ENCODE assay signal across 23 cellular contexts in the genomic region with DNA sequence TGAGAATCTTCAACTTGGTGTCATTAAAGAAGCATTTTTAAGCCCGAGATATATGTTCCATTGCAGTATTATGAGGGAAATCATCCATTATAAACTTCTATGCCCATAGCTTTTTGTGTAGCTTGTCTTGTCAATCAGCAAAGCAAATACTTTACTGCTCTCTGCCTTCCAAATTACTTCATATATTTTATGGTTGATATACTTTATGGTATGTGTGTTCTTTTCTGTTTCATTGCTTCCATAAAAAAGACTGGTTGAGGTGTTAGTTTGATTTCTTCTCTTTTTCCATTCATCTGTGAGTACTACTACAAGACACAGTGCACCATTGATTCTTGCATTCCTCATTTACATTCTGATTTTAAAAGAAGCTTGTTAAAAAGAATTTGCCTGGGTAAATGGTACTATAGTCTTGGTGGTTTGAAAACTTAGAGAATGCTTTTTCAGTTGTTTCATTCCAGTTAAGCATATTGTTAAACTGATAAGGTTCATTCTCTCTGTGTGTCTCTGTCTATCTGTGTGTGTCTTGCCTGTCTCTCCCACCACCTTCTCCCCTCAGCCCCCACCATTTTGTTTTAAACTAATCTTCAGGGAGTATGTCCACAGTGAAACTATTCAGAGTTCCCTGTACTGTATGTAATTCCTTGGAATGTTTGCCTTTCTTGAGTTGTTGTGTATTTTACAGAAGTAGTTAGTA. TPM values are rescaled to one million over a fixed set of nuclear protein-coding genes. Genes with fewer than 3 reads are reported as not detected.
DNase-seq lines count a peak whose midpoint lies in the region; ATAC-seq and TF ChIP-seq lines count a peak whose summit lies in the region.
"Had no signal": no experiment of that assay in that cellular context is flagged by ENCODE, and none has a peak within 500 bp of the region (broad histone marks: within the 10 kb centered on the region; RNA-seq: fewer than 3 reads in every experiment).

No MANE protein-coding gene starts in this region.

- no peaks in the 10 kb centered on the region for H3K27me3 ChIP-seq in stomach
- H3K27me3 ChIP-seq: right atrium auricular region, SJSA1, upper lobe of left lung had no signal

- H3K4me3 Mint-ChIP-seq in activated naive CD4-positive, alpha-beta T cell treated with anti-CD3 and anti-CD28 coated beads, Interleukin-2, amount 50 U/mL, for 24 hours = no peak overlapping the region
- H3K4me3 Mint-ChIP-seq in activated naive CD4-positive, alpha-beta T cell treated with anti-CD3 and anti-CD28 coated beads, Interleukin-2, amount 10 ng/mL, durations not matched to agents 7 days and 5 days = no peak overlapping the region
- H3K4me3 Mint-ChIP-seq in activated B cell treated with CpG ODN at 0.5 μM for 24 hours (no peak overlapping the region), immature natural killer cell (peak overlapping the region in 1 of 5 donors; percentile 0)
- no peak overlapping the region for H3K4me3 Mint-ChIP-seq in stimulated activated naive B cell treated with anti-CD40 and anti-IgM and Interleukin-4, amounts not matched to agents 10 μg/mL and 1 μg/mL and 100 μg/mL, for 72 hours

- H3K27ac Mint-ChIP-seq in activated naive CD4-positive, alpha-beta T cell treated with anti-CD3 and anti-CD28 coated beads, Interleukin-2, amount 50 U/mL, for 24 hours = peak overlapping the region; percentile 52
- no peak overlapping the region for H3K27ac Mint-ChIP-seq in activated naive CD4-positive, alpha-beta T cell treated with anti-CD3 and anti-CD28 coated beads, Interleukin-2, amount 10 ng/mL, durations not matched to agents 7 days and 5 days
- H3K27ac Mint-ChIP-seq in activated B cell treated with CpG ODN at 0.5 μM for 24 hours (peak overlapping the region; percentile 5), immature natural killer cell (peak overlapping the region in 5 of 6 donors; percentile 3 to 35 (median 31))
- H3K27ac Mint-ChIP-seq in stimulated activated naive B cell treated with anti-CD40 and anti-IgM and Interleukin-4, amounts not matched to agents 10 μg/mL and 1 μg/mL and 100 μg/mL, for 72 hours = peak overlapping the region; percentile 70

- TF ChIP-seq POLR2A in stomach (IDR thresholded peaks at IDR 0.05) = no peak

- ATAC-seq in activated B cell treated with CpG ODN at 0.5 μM for 24 hours (ENCODE audit: low read depth) (no peak), HG03045 (IDR thresholded peaks at IDR 0.05; ENCODE audit: unreplicated experiment) (no peak), GM18517 (IDR thresholded peaks at IDR 0.05; ENCODE audit: unreplicated experiment) (no peak)
- no peak for ATAC-seq in stimulated activated naive B cell treated with anti-CD40 and anti-IgM and Interleukin-4, amounts not matched to agents 10 μg/mL and 1 μg/mL and 100 μg/mL, for 72 hours (replicated peaks)
- ATAC-seq: A549; activated CD4-positive, CD25-positive, alpha-beta regulatory T cell treated with anti-CD3 and anti-CD28 coated beads, Interleukin-2, amount 50 U/mL, for 24 hours had no signal

- TF ChIP-seq CTCF in activated B cell treated with CpG ODN at 0.5 μM for 24 hours (IDR thresholded peaks at IDR 0.05) (no peak), stomach (IDR thresholded peaks at IDR 0.05) (no peak)

- no peaks in the 10 kb centered on the region for H3K36me3 ChIP-seq in stomach
- H3K36me3 ChIP-seq: right atrium auricular region, SJSA1, upper lobe of left lung had no signal

- no peak for DNase-seq in activated naive CD4-positive, alpha-beta T cell treated with anti-CD3 and anti-CD28 coated beads, Interleukin-2, amount 10 ng/mL, durations not matched to agents 7 days and 5 days
- DNase-seq in activated B cell treated with CpG ODN at 0.5 μM for 24 hours = no peak
- DNase-seq in immature natural killer cell = no peak
- no peak for DNase-seq in stimulated activated naive B cell treated with anti-CD40 and anti-IgM and Interleukin-4, amounts not matched to agents 10 μg/mL and 1 μg/mL and 100 μg/mL, for 72 hours
- no peak for DNase-seq in stomach
- DNase-seq: activated gamma-delta T cell; anterior cingulate cortex; C1 segment of cervical spinal cord; GOT3; hypothalamus; MM.1S; NCI-H1930; NCI-H524; stimulated activated naive CD4-positive, alpha-beta T cell treated with Interleukin-2 at 50 U/mL for 16 hours; upper lobe of left lung had no signal

- intact Hi-C loops in activated B cell treated with CpG ODN at 0.5 μM for 24 hours (cut with micrococcal nuclease) = loop anchor here (2.0 kb wide), 1 partner anchor 16 kb away; no protein-coding TSS in a partner anchor
- intact Hi-C loops in stomach (cut with DNase I; ENCODE audit: low total_unique reads) = no loop called here

- CTCF ChIA-PET in activated naive CD4-positive, alpha-beta T cell treated with anti-CD3 and anti-CD28 coated beads, Interleukin-2, amount 10 ng/mL, durations not matched to agents 7 days and 5 days (lab: Charles Lee) = no interaction called here
- CTCF ChIA-PET in activated B cell treated with CpG ODN at 0.5 μM for 24 hours (lab: Charles Lee) = no interaction called here

- no peaks in the 10 kb centered on the region for H3K27me3 Mint-ChIP-seq in activated naive CD4-positive, alpha-beta T cell treated with anti-CD3 and anti-CD28 coated beads, Interleukin-2, amount 50 U/mL, for 24 hours
- H3K27me3 Mint-ChIP-seq in activated naive CD4-positive, alpha-beta T cell treated with anti-CD3 and anti-CD28 coated beads, Interleukin-2, amount 10 ng/mL, durations not matched to agents 7 days and 5 days = no peaks in the 10 kb centered on the region
- H3K27me3 Mint-ChIP-seq in activated B cell treated with CpG ODN at 0.5 μM for 24 hours (no peaks in the 10 kb centered on the region), immature natural killer cell (ENCODE audit: low read depth in 3 of 3) (peaks cover 0 to 3% (median 0%) of the 10 kb centered on the region in 3 donors)
- H3K27me3 Mint-ChIP-seq in stimulated activated naive B cell treated with anti-CD40 and anti-IgM and Interleukin-4, amounts not matched to agents 10 μg/mL and 1 μg/mL and 100 μg/mL, for 72 hours = no peaks in the 10 kb centered on the region
- H3K27me3 Mint-ChIP-seq: IgD-negative memory B cell had no signal

- H3K4me1 ChIP-seq in stomach = peaks cover 0 to 31% (median 9%) of the 10 kb centered on the region in 4 donors
- H3K4me1 ChIP-seq: SJSA1 had no signal

- H3K9me3 ChIP-seq in stomach = no peaks in the 10 kb centered on the region
- H3K9me3 ChIP-seq: A549, right atrium auricular region, SJSA1, upper lobe of left lung had no signal

- POLR2A ChIA-PET in activated B cell treated with CpG ODN at 0.5 μM for 24 hours (lab: Charles Lee) = no interaction called here

- no peaks in the 10 kb centered on the region for H3K9me3 Mint-ChIP-seq in activated naive CD4-positive, alpha-beta T cell treated with anti-CD3 and anti-CD28 coated beads, Interleukin-2, amount 50 U/mL, for 24 hours
- no peaks in the 10 kb centered on the region for H3K9me3 Mint-ChIP-seq in activated naive CD4-positive, alpha-beta T cell treated with anti-CD3 and anti-CD28 coated beads, Interleukin-2, amount 10 ng/mL, durations not matched to agents 7 days and 5 days
- H3K9me3 Mint-ChIP-seq in activated B cell treated with CpG ODN at 0.5 μM for 24 hours = no peaks in the 10 kb centered on the region
- no peaks in the 10 kb centered on the region for H3K9me3 Mint-ChIP-seq in immature natural killer cell
- H3K9me3 Mint-ChIP-seq in stimulated activated naive B cell treated with anti-CD40 and anti-IgM and Interleukin-4, amounts not matched to agents 10 μg/mL and 1 μg/mL and 100 μg/mL, for 72 hours = no peaks in the 10 kb centered on the region
- H3K9me3 Mint-ChIP-seq: IgD-negative memory B cell had no signal

- no peaks in the 10 kb centered on the region for H3K36me3 Mint-ChIP-seq in activated naive CD4-positive, alpha-beta T cell treated with anti-CD3 and anti-CD28 coated beads, Interleukin-2, amount 50 U/mL, for 24 hours
- peaks cover 9% of the 10 kb centered on the region for H3K36me3 Mint-ChIP-seq in activated naive CD4-positive, alpha-beta T cell treated with anti-CD3 and anti-CD28 coated beads, Interleukin-2, amount 10 ng/mL, durations not matched to agents 7 days and 5 days
- H3K36me3 Mint-ChIP-seq in activated B cell treated with CpG ODN at 0.5 μM for 24 hours (ENCODE audit: low read depth) = peaks cover 11% of the 10 kb centered on the region
- H3K36me3 Mint-ChIP-seq in immature natural killer cell = no peaks in the 10 kb centered on the region
- peaks cover 0 to 1% of the 10 kb centered on the region in 2 donors for H3K36me3 Mint-ChIP-seq in stimulated activated naive B cell treated with anti-CD40 and anti-IgM and Interleukin-4, amounts not matched to agents 10 μg/mL and 1 μg/mL and 100 μg/mL, for 72 hours
- H3K36me3 Mint-ChIP-seq: IgD-negative memory B cell had no signal

- no peak for TF ChIP-seq EP300 in stomach (IDR thresholded peaks at IDR 0.05)

- H3K4me1 Mint-ChIP-seq in activated naive CD4-positive, alpha-beta T cell treated with anti-CD3 and anti-CD28 coated beads, Interleukin-2, amount 50 U/mL, for 24 hours = peaks cover 57% of the 10 kb centered on the region
- H3K4me1 Mint-ChIP-seq in activated naive CD4-positive, alpha-beta T cell treated with anti-CD3 and anti-CD28 coated beads, Interleukin-2, amount 10 ng/mL, durations not matched to agents 7 days and 5 days = peaks cover 26% of the 10 kb centered on the region
- H3K4me1 Mint-ChIP-seq in activated B cell treated with CpG ODN at 0.5 μM for 24 hours = peaks cover 53% of the 10 kb centered on the region
- H3K4me1 Mint-ChIP-seq in immature natural killer cell = peaks cover 45 to 69% of the 10 kb centered on the region in 2 donors
- peaks cover 14 to 34% of the 10 kb centered on the region in 2 donors for H3K4me1 Mint-ChIP-seq in stimulated activated naive B cell treated with anti-CD40 and anti-IgM and Interleukin-4, amounts not matched to agents 10 μg/mL and 1 μg/mL and 100 μg/mL, for 72 hours

- H3K27ac ChIP-seq in stomach = no peak overlapping the region
- H3K27ac ChIP-seq: A549, right atrium auricular region, SJSA1, upper lobe of left lung had no signal

- no peak overlapping the region for H3K4me3 ChIP-seq in stomach
- H3K4me3 ChIP-seq: A549, right atrium auricular region, SJSA1, upper lobe of left lung had no signal

- WGBS in stomach, 5 donors = 60 to 94% (median 78%) methylated on average over 1 of the region's 1 CpG

RNA-seq across cellular contexts. Expression of gene STAG2, which starts 27.1 kb away (rescaled TPM):
- total RNA-seq in activated B cell treated with CpG ODN at 0.5 μM for 24 hours = 84.0 and 86.6 TPM in 2 replicates
- 10 to 100 TPM; 40.2 to 62.1 (median 52.5) TPM for polyA plus RNA-seq in immature natural killer cell
- 100 to 1,000 TPM in 1 of 5 donors, 10 to 100 TPM in 4; 11.6 to 175 (median 32.6) TPM for total RNA-seq in stomach
- polyA plus RNA-seq in stomach = 10 to 100 TPM; 11.1 to 21.5 (median 16.8) TPM
